ENCODE assay signal across 8 cellular contexts in the genomic region with DNA sequence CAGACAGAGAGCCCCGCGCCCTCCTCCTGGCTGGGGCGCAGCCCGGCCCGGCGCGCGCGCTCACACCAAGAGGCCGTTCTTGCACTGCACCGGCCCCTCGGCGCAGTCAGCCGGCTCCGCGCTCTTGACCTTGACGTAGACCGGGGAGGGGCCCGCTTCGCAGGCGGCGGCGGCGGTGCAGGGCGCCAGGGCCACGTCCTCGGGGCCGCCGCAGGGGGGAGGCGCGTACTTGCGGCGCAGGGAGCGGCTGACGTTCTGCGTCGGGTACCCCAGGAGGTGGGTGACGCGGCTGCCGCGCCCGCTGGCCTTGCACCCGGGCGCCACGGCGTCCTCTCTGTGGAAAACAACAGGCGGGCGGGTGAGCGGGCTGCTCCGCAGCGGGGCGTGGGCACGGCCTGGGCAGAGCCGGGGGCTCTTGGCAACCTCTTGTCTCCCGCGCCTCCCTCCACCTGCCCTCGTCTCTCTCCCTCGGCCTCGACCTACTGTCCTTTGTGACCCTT. TPM values are rescaled to one million over a fixed set of nuclear protein-coding genes. Genes with fewer than 3 reads are reported as not detected.
A peak's percentile ranks its signal among the peaks of the same experiment; 100 is the strongest.
DNase-seq lines count a peak whose midpoint lies in the region; ATAC-seq and TF ChIP-seq lines count a peak whose summit lies in the region.

No MANE protein-coding gene starts in this region.

- no peak for TF ChIP-seq CTCF in epithelial cell of esophagus (IDR thresholded peaks at IDR 0.05; ENCODE audit: insufficient read depth, low read depth, low read length, missing control alignments)

- ATAC-seq in GM18868 (IDR thresholded peaks at IDR 0.05; ENCODE audit: unreplicated experiment) (peak; percentile 88), HG03196 (IDR thresholded peaks at IDR 0.05; ENCODE audit: unreplicated experiment) (peak; percentile 57)

- H3K4me3 ChIP-seq in epithelial cell of esophagus (ENCODE audit: low read length): peak overlapping the region; percentile 50

- peak; percentile 69 for DNase-seq in A172 (ENCODE audit: low spot score)
- DNase-seq in NOMO-1 treated with dmso at 0.1 percent for 144 hours (lab: John Stamatoyannopoulos, UW; ENCODE audit: unreplicated experiment): peak; percentile 85
- DNase-seq in activated T-cell treated with anti-CD3 and anti-CD28 coated beads for 48 hours (ENCODE audit: low read depth): peak; percentile 81
- DNase-seq in epithelial cell of esophagus (ENCODE audit: low read depth): peak; percentile 76
- peak; percentile 49 for DNase-seq in middle frontal gyrus (ENCODE audit: extremely low spot score, low spot score)
- peak; percentile 38 to 52 for DNase-seq in stimulated activated CD8-positive, alpha-beta memory T cell treated with anti-CD3 and anti-CD28 coated beads, Interleukin-15, amount 100 ng/mL, for 4 hours (ENCODE audit: low read depth in 2 of 2)

RNA-seq across cellular contexts. Expression of gene VSIG8, which starts 7.7 kb away (rescaled TPM):
- total RNA-seq in A172 (2014; rRNA removed; shearing (Covaris generic)): not detected in 2 replicates

RNA-seq across cellular contexts. Expression of gene SLAMF8, which starts 28.1 kb away (rescaled TPM):
- total RNA-seq in A172 (2014; rRNA removed; shearing (Covaris generic)): 0.48 TPM in 1 of 2 replicates, not detected in the other

RNA-seq across cellular contexts. Expression of gene CFAP45, which starts 45.2 kb away (rescaled TPM):
- 2.4 and 3.7 TPM in 2 replicates for total RNA-seq in A172 (2014; rRNA removed; shearing (Covaris generic))

RNA-seq across cellular contexts. Expression of gene FCRL6, which starts 52.6 kb away (rescaled TPM):
- 0.24 TPM in 1 of 2 replicates, not detected in the other for total RNA-seq in A172 (2014; rRNA removed; shearing (Covaris generic))

Comparison
In these comparisons a context has a peak if more than half of its experiments do, and no peak if none do; other contexts are left out.
1. Peak in every context shown above with its lines: DNase-seq, ATAC-seq and H3K4me3 ChIP-seq.